8 cellular contexts compared by ENCODE assay signal in the genomic region with DNA sequence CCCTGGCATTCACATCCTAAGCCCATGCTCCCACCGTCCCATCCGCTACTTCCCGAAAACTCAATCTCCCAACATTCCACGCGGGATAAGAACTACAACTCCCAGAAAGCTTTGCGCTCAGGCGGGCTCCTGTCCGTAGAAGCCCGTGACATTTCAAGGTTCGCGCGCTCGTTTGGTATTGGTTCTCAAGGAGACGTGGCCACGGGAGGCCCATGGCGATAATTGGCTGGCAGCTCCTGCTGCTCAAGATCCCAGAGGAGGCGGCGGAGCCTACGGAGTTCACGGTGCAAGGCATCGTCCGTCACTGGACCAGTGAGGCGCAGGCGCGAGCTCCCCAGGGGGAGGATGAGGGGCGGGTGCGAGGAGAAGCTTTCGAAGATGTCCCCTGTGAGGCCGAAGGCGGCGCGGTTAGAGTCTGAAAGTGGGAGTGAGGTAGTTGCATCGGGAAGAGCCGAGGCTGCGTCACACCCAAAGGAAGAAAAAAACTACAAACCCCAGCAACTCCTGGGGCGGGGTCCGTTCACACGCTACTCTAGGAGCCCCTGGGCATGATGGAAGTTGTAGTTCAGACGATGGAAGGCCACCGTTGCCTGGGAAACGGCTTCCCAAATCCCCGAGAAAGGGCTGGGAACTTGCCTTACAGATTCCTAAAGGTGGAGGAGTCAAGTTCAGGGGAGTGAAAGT. TPM values are rescaled to one million over a fixed set of nuclear protein-coding genes. Genes with fewer than 3 reads are reported as not detected.
A peak's percentile ranks its signal among the peaks of the same experiment; 100 is the strongest.
DNase-seq lines count a peak whose midpoint lies in the region; ATAC-seq and FAIRE-seq lines count a peak whose summit lies in the region.

No MANE protein-coding gene starts in this region.

- DNase-seq in CMK (ENCODE audit: low read depth) (peak; percentile 87), HT-29 (ENCODE audit: low spot score) (peak; percentile 100), middle frontal gyrus (ENCODE audit: extremely low spot score, low spot score) (peak; percentile 100)
- peak; percentile 96 for DNase-seq in NK-92 treated with Interleukin-12 subunit alpha and Interleukin-12 subunit beta, amount 100 ng/mL, for 24 hours (lab: John Stamatoyannopoulos, UW)
- peak; percentile 71 to 81 (median 74) for DNase-seq in activated CD8-positive, alpha-beta memory T cell treated with anti-CD3 and anti-CD28 coated beads for 48 hours (ENCODE audit: low read depth in 2 of 3, low spot score in 2 of 3)
- peak; percentile 70 to 80 for DNase-seq in stimulated activated CD8-positive, alpha-beta memory T cell treated with anti-CD3 and anti-CD28 coated beads, Interleukin-2, amount 100 ng/mL, for 1 hour (ENCODE audit: low read depth in 2 of 2)

- FAIRE-seq in endometrium (lab: Jason Lieb, UNC), result peak; percentile 96

- peak; percentile 81 for ATAC-seq in GM19468 (IDR thresholded peaks at IDR 0.05; ENCODE audit: extremely low read depth, unreplicated experiment)

RNA-seq across cellular contexts. Expression of a gene that starts 1.2 kb away (rescaled TPM):
- total RNA-seq in HT-29 (2014; rRNA removed; shearing (Covaris generic)), result 0.73 and 0.84 TPM in 2 replicates

RNA-seq across cellular contexts. Expression of a gene that starts 19.7 kb away (rescaled TPM):
- total RNA-seq in HT-29 (2014; rRNA removed; shearing (Covaris generic)), result 0.34 and 0.61 TPM in 2 replicates

RNA-seq across cellular contexts. Expression of a gene that starts 25.0 kb away (rescaled TPM):
- total RNA-seq in HT-29 (2014; rRNA removed; shearing (Covaris generic)), result 14.3 and 21.0 TPM in 2 replicates

RNA-seq across cellular contexts. Expression of a gene that starts 26.0 kb away (rescaled TPM):
- 0.05 and 0.58 TPM in 2 replicates for total RNA-seq in HT-29 (2014; rRNA removed; shearing (Covaris generic))

RNA-seq across cellular contexts. Expression of a gene that starts 31.7 kb away (rescaled TPM):
- total RNA-seq in HT-29 (2014; rRNA removed; shearing (Covaris generic)), result 4.6 and 6.3 TPM in 2 replicates

Comparison
In these comparisons a context has a peak if more than half of its experiments do, and no peak if none do; other contexts are left out.
1. Peak in every context shown above with its lines: DNase-seq and ATAC-seq.